ENCODE assay signal across 29 cellular contexts in the genomic region with DNA sequence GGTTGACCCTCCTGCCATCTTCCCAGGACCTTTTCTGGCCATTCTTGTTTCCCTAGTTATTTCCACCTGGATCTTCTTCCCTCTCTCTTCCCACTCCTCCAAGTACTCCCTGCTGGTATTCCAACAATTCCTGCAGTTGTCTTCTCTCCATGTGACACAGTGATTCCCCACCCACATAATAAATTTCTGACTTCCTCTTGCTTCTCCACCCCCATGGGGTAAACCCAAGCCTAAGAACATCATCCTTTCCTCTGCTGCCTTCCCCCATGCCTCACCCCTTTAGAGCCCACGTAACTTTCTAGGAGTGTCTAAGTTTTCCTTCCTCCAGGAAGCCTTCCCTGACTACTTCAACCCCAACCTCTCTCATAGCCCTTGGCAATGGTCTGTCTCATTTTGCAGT.
"Had no signal": no experiment of that assay in that cellular context is flagged by ENCODE, and none has a peak within 500 bp of the region (broad histone marks: within the 10 kb centered on the region; RNA-seq: fewer than 3 reads in every experiment).

No MANE protein-coding gene starts in this region.

- H3K4me3 Mint-ChIP-seq: natural killer cell; nephron; neural progenitor cell; stimulated activated memory B cell treated with anti-CD40 and anti-IgM and Interleukin-4, amounts not matched to agents 10 μg/mL and 1 μg/mL and 100 μg/mL, for 72 hours; stimulated activated naive CD8-positive, alpha-beta T cell treated with anti-CD3 and anti-CD28 coated beads, Interleukin-15, amount 100 ng/mL, for 72 hours had no signal

- H2AFZ ChIP-seq: neural progenitor cell had no signal

- H3K36me3 Mint-ChIP-seq: natural killer cell; neural progenitor cell; stimulated activated memory B cell treated with anti-CD40 and anti-IgM and Interleukin-4, amounts not matched to agents 10 μg/mL and 1 μg/mL and 100 μg/mL, for 72 hours had no signal

- ATAC-seq: naive thymus-derived CD4-positive, alpha-beta T cell; natural killer cell; right cardiac atrium; right lobe of liver; stimulated activated memory B cell treated with anti-CD40 and anti-IgM and Interleukin-4, amounts not matched to agents 10 μg/mL and 1 μg/mL and 100 μg/mL, for 72 hours; stimulated activated naive CD8-positive, alpha-beta T cell treated with anti-CD3 and anti-CD28 coated beads, Interleukin-15, amount 100 ng/mL, for 72 hours; stimulated activated naive CD8-positive, alpha-beta T cell treated with anti-CD3 and anti-CD28 coated beads, Interleukin-15, Interleukin-2, amounts not matched to agents 100 U/mL and 50 U/mL, for 24 hours had no signal

- H3K36me3 ChIP-seq: neural progenitor cell, ovary, prostate gland, right lobe of liver, sigmoid colon, spleen, thoracic aorta, thyroid gland, tibial nerve, upper lobe of left lung, vagina had no signal

- FAIRE-seq: urothelium cell line had no signal

- H3K4me1 Mint-ChIP-seq: natural killer cell; stimulated activated memory B cell treated with anti-CD40 and anti-IgM and Interleukin-4, amounts not matched to agents 10 μg/mL and 1 μg/mL and 100 μg/mL, for 72 hours; stimulated activated naive CD8-positive, alpha-beta T cell treated with anti-CD3 and anti-CD28 coated beads, Interleukin-15, amount 100 ng/mL, for 72 hours had no signal

- H3K27me3 ChIP-seq: ovary, right lobe of liver, thyroid gland, vagina had no signal

- H3K9me3 ChIP-seq: ovary, prostate gland, right lobe of liver, sigmoid colon, spleen, thoracic aorta, thyroid gland, tibial nerve, upper lobe of left lung, vagina had no signal

- H3K4me3 ChIP-seq: neural progenitor cell, ovary, prostate gland, right lobe of liver, sigmoid colon, skin epidermis, smooth muscle cell, spleen, thoracic aorta, thyroid gland, tibial nerve, upper lobe of left lung, vagina had no signal

- H3K27ac ChIP-seq: neural progenitor cell, ovary, prostate gland, right lobe of liver, sigmoid colon, skin epidermis, spleen, thoracic aorta, thyroid gland, tibial nerve, upper lobe of left lung, vagina had no signal

- H3K4me2 ChIP-seq: neural progenitor cell, smooth muscle cell had no signal

- H3K4me1 ChIP-seq: neural progenitor cell, prostate gland, sigmoid colon, thyroid gland, upper lobe of left lung, vagina had no signal

- DNase-seq: naive thymus-derived CD4-positive, alpha-beta T cell; natural killer cell; occipital lobe; ovary; right cardiac atrium; right lobe of liver; sigmoid colon; spleen; stimulated activated CD4-positive, alpha-beta T cell treated with anti-CD3 and anti-CD28 coated beads, Interleukin-12 subunit alpha, Interleukin-12 subunit beta, amount 100 ng/mL, for 4 hours; stimulated activated CD4-positive, alpha-beta T cell treated with anti-CD3 and anti-CD28 coated beads, Interleukin-1b, Interleukin-23, amount 100 ng/mL, for 48 hours; stimulated activated CD4-positive, alpha-beta T cell treated with anti-CD3 and anti-CD28 coated beads, Interleukin-4, amount 100 ng/mL, for 1 hour; stimulated activated CD4-positive, alpha-beta T cell treated with anti-CD3 and anti-CD28 coated beads, Interleukin-4, amount 100 ng/mL, for 4 hours; stimulated activated CD8-positive, alpha-beta memory T cell treated with anti-CD3 and anti-CD28 coated beads, Interleukin-4, amount 100 ng/mL, for 48 hours; stimulated activated naive CD4-positive, alpha-beta T cell; stimulated activated naive CD8-positive, alpha-beta T cell treated with anti-CD3 and anti-CD28 coated beads, Interleukin-15, amount 100 ng/mL, for 72 hours; stimulated activated naive CD8-positive, alpha-beta T cell treated with anti-CD3 and anti-CD28 coated beads, Interleukin-15, Interleukin-2, amounts not matched to agents 100 U/mL and 50 U/mL, for 24 hours; thyroid gland; trophoblast cell; upper lobe of left lung had no signal

- H3K27ac Mint-ChIP-seq: natural killer cell; neural progenitor cell; stimulated activated memory B cell treated with anti-CD40 and anti-IgM and Interleukin-4, amounts not matched to agents 10 μg/mL and 1 μg/mL and 100 μg/mL, for 72 hours had no signal

- H3K9ac ChIP-seq: neural progenitor cell had no signal

- H3K9me3 Mint-ChIP-seq: nephron; neural progenitor cell; stimulated activated naive CD8-positive, alpha-beta T cell treated with anti-CD3 and anti-CD28 coated beads, Interleukin-15, amount 100 ng/mL, for 72 hours had no signal
